Comparison of ENCODE assay signal across 4 cellular contexts in the genomic region with DNA sequence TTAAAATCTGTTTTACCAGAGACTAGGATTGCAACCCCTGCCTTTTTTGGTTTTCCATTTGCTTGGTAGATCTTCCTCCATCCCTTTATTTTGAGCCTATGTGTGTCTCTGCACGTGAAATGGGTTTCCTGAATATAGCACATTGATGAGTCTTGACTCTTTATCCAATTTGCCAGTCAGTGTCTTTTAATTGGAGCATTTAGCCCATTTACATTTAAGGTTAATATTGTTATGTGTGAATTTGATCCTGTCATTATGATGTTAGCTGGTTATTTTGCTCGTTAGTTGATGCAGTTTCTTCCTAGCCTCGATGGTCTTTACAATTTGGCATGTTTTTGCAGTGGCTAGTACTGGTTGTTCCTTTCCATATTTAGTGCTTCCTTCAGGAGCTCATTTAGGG. TPM values are rescaled to one million over a fixed set of nuclear protein-coding genes. Genes with fewer than 3 reads are reported as not detected.
"Had no signal": no experiment of that assay in that cellular context is flagged by ENCODE, and none has a peak within 500 bp of the region (broad histone marks: within the 10 kb centered on the region; RNA-seq: fewer than 3 reads in every experiment).

No MANE protein-coding gene starts in this region.

RNA-seq across cellular contexts. Expression of gene CYP3A4, which starts 17.4 kb away (rescaled TPM):
- total RNA-seq: HT-29, IMR-90 had no signal
- polyA plus RNA-seq: IgD-negative memory B cell, IMR-90 had no signal

RNA-seq across cellular contexts. Expression of gene CYP3A43, which starts 26.4 kb away (rescaled TPM):
- total RNA-seq: HT-29, HT1080, IMR-90 had no signal
- polyA plus RNA-seq: IgD-negative memory B cell, IMR-90 had no signal
